In the genomic region with DNA sequence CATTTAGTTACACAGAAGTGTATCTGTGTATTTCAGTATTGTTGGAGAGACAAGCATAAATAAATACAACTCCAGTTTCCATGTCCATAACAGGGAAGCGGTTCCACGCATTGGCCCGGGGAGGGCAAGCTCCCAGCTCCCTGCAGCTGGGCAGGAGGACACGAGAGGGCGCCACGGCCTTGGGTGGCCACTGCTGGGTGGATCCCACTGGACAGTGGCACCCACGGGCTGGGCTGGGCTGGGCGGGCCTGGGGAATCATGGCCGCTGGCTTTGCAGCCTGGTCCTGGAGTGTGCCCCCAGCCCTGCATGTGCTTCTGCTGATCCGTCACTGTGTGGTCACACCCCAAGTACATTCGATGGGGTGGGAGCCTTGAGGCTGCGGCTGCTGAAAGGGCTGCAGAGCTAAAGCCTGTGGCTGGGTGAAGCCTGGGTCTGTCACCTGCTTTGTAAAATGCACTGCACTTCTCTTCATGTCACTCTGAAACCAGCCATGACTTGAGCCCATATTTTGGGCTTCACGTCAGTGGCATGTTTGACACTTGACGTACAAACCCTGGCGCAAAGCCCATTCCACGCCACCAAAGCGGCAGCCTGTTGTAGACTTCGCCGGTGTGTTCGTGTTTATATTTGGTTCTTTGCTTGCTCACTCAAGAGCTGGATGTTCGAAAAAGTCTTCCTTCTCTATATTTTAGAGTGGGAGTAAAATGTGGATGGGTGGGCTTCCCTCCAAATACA, we compare ENCODE assay signal across 26 cellular contexts. TPM values are rescaled to one million over a fixed set of nuclear protein-coding genes. Genes with fewer than 3 reads are reported as not detected.
DNase-seq lines count a peak whose midpoint lies in the region; ATAC-seq, FAIRE-seq and TF ChIP-seq lines count a peak whose summit lies in the region.
"Had no signal": no experiment of that assay in that cellular context is flagged by ENCODE, and none has a peak within 500 bp of the region (broad histone marks: within the 10 kb centered on the region; RNA-seq: fewer than 3 reads in every experiment).

No MANE protein-coding gene starts in this region.

- H3K79me2 ChIP-seq in HepG2 (ENCODE audit: insufficient read depth, low read length) (no peaks in the 10 kb centered on the region), smooth muscle cell (ENCODE audit: low read depth) (no peaks in the 10 kb centered on the region)

- no TSS peak for BruUV-seq in HepG2 (replicated peaks; lab: Mats Ljungman, UMichigan)

- FAIRE-seq in HepG2 (lab: Jason Lieb, UNC), result no peak

- no peaks in the 10 kb centered on the region; the same call in 1 of the 2 replicates for H4K20me1 ChIP-seq in HepG2 (ENCODE audit: insufficient read depth, low read length)
- H4K20me1 ChIP-seq in smooth muscle cell (ENCODE audit: low read depth), result no peaks in the 10 kb centered on the region

- H3K9ac ChIP-seq in HepG2 (ENCODE audit: insufficient read depth, low read depth, low read length) (no peak overlapping the region), smooth muscle cell (ENCODE audit: low read depth) (no peak overlapping the region)
- H3K9ac ChIP-seq: BLaER1 treated with 17β-estradiol and CSF1 and Interleukin-3, amounts not matched to agents 10 nM and 100 nM had no signal

- no peaks in the 10 kb centered on the region for H3K4me1 Mint-ChIP-seq in chondrocyte (ENCODE audit: low read depth)
- H3K4me1 Mint-ChIP-seq: immature natural killer cell had no signal

- in situ Hi-C loops in HepG2 (cut with HindIII; ENCODE audit: extremely low pct_ligation_motif_present, low pct_unique_long_range_greater_than_20kb), result no loop called here

- DNase-seq in HepG2 (ENCODE audit: low spot score), result no peak
- no peak for DNase-seq in right lobe of liver
- DNase-seq in chondrocyte (ENCODE audit: low spot score), result peak; percentile 71
- DNase-seq in lower lobe of right lung, result peak; percentile 76
- DNase-seq in vagina (ENCODE audit: extremely low spot score in 2 of 2), result no peak
- no peak for DNase-seq in smooth muscle cell (lab: John Stamatoyannopoulos, UW; ENCODE audit: unreplicated experiment)
- no peak for DNase-seq in NCI-H1105 treated with DMSO at 0.1 percent for 48 hours (lab: John Stamatoyannopoulos, UW)
- DNase-seq: activated CD4-positive, CD25-positive, alpha-beta regulatory T cell treated with anti-CD3 and anti-CD28 coated beads, Interleukin-2, amount 50 U/mL, for 72 hours; activated naive CD4-positive, alpha-beta T cell treated with anti-CD3 and anti-CD28 coated beads for 36 hours; activated T-cell treated with anti-CD3 and anti-CD28 coated beads, Interleukin-2, amount 50 U/mL, for 72 hours; amygdala; Calu3; immature natural killer cell; mammary epithelial cell; NCI-H1417; NCI-H2107; NCI-H524; nucleus accumbens; retina; stimulated activated CD4-positive, alpha-beta T cell treated with anti-CD3 and anti-CD28 coated beads, Interleukin-15, amount 100 ng/mL, for 24 hours had no signal

- H3K27me3 Mint-ChIP-seq in chondrocyte (ENCODE audit: low read depth), result no peaks in the 10 kb centered on the region

- H3K4me3 Mint-ChIP-seq in chondrocyte (ENCODE audit: unreplicated experiment), result no peak overlapping the region
- H3K4me3 Mint-ChIP-seq: activated naive CD4-positive, alpha-beta T cell treated with anti-CD3 and anti-CD28 coated beads for 36 hours; activated T-cell treated with anti-CD3 and anti-CD28 coated beads, Interleukin-2, amount 50 U/mL, for 72 hours; GM23338; immature natural killer cell had no signal

- no peak for TF ChIP-seq POLR2A in HepG2 (IDR thresholded peaks at IDR 0.05; ENCODE audit: insufficient read depth in 1 of 2, low read depth in 2 of 2, low read length in 2 of 2)
- TF ChIP-seq POLR2A in right lobe of liver (IDR thresholded peaks at IDR 0.05), result no peak
- no peak for TF ChIP-seq POLR2A in vagina (IDR thresholded peaks at IDR 0.05)

- TF ChIP-seq RAD21 in HepG2 (CRISPR knock-in tag; IDR thresholded peaks at IDR 0.05), result peak; percentile 35; the same call in 1 of the 2 replicates

- intact Hi-C loops in HepG2 (cut with micrococcal nuclease; ENCODE audit: unreplicated experiment), result no loop called here
- intact Hi-C loops in right lobe of liver (cut with DNase I), result no loop called here
- intact Hi-C loops in lower lobe of right lung (cut with DNase I), result no loop called here
- intact Hi-C loops in vagina (cut with DNase I), result no loop called here

- WGBS in HepG2 (ENCODE audit: low lambda C conversion rate), result 80% methylated on average over 12 of the region's 21 CpGs
- 73% methylated on average over 8 of the region's 21 CpGs for WGBS in right lobe of liver (ENCODE audit: insufficient coverage, low coverage, low lambda C conversion rate, missing lambda C conversion rate)
- WGBS in smooth muscle cell (ENCODE audit: low lambda C conversion rate), result 87% methylated on average over 19 of the region's 21 CpGs

- peaks cover 7% of the 10 kb centered on the region for H3K36me3 Mint-ChIP-seq in chondrocyte (ENCODE audit: low read depth)

- no peaks in the 10 kb centered on the region for H3K9me3 Mint-ChIP-seq in chondrocyte (ENCODE audit: low read depth)
- H3K9me3 Mint-ChIP-seq: activated naive CD4-positive, alpha-beta T cell treated with anti-CD3 and anti-CD28 coated beads for 36 hours; GM23338; immature natural killer cell had no signal

- H3K36me3 ChIP-seq in HepG2 (replicated peaks in 1 of 2; ENCODE audit: control insufficient read depth in 1 of 2, insufficient read depth in 2 of 2, low read length in 2 of 2) (no peaks in the 10 kb centered on the region), right lobe of liver (no peaks in the 10 kb centered on the region), lower lobe of right lung (peaks cover 9% of the 10 kb centered on the region), vagina (peaks cover 0 to 2% of the 10 kb centered on the region in 2 donors), smooth muscle cell (ENCODE audit: low read depth) (no peaks in the 10 kb centered on the region)
- H3K36me3 ChIP-seq: cardiac muscle cell had no signal

- TF ChIP-seq CTCF in HepG2 (CRISPR knock-in tag; IDR thresholded peaks at IDR 0.05) (peak; percentile 67), right lobe of liver (IDR thresholded peaks at IDR 0.05) (no peak), chondrocyte (IDR thresholded peaks at IDR 0.05) (peak; percentile 21), lower lobe of right lung (IDR thresholded peaks at IDR 0.05) (peak; percentile 13), vagina (IDR thresholded peaks at IDR 0.05) (no peak), smooth muscle cell (IDR thresholded peaks at IDR 0.05; ENCODE audit: borderline replicate concordance, insufficient read depth, poor library complexity, severe bottlenecking) (no peak)

- no peak for TF ChIP-seq EP300 in HepG2 (IDR thresholded peaks at IDR 0.05; ENCODE audit: low read depth in 2 of 2, low read length in 2 of 2)
- no peak for TF ChIP-seq EP300 in HepG2 (CRISPR knock-in tag; IDR thresholded peaks at IDR 0.05; ENCODE audit: borderline replicate concordance)

- CTCF ChIA-PET in HepG2 (lab: Yijun Ruan, JAX; ENCODE audit: low intra/inter-chr PET ratio, low total read pairs), result interaction anchor here (1.2 to 1.9 kb wide), 2 partner anchors 137 to 277 kb away, joined by 4 to 7 read pairs; no protein-coding TSS in a partner anchor

- no peak overlapping the region for H3K27ac ChIP-seq in HepG2 (ENCODE audit: extremely low read length, insufficient read depth, low read length)
- no peak overlapping the region for H3K27ac ChIP-seq in right lobe of liver
- H3K27ac ChIP-seq in lower lobe of right lung, result peak overlapping the region; percentile 49
- H3K27ac ChIP-seq in vagina, result no peak overlapping the region
- no peak overlapping the region for H3K27ac ChIP-seq in smooth muscle cell (ENCODE audit: low read depth)
- H3K27ac ChIP-seq: BLaER1 treated with 17β-estradiol and CSF1 and Interleukin-3, amounts not matched to agents 10 nM and 100 nM; cardiac muscle cell; HL-60 had no signal

- no peak overlapping the region for H3K27ac Mint-ChIP-seq in chondrocyte (ENCODE audit: unreplicated experiment)
- H3K27ac Mint-ChIP-seq: activated naive CD4-positive, alpha-beta T cell treated with anti-CD3 and anti-CD28 coated beads for 36 hours; activated T-cell treated with anti-CD3 and anti-CD28 coated beads, Interleukin-2, amount 50 U/mL, for 72 hours; GM23338 had no signal

- H3K27me3 ChIP-seq in HepG2 (ENCODE audit: control insufficient read depth in 1 of 2, insufficient read depth in 2 of 2, low read length in 2 of 2), result no peaks in the 10 kb centered on the region
- no peaks in the 10 kb centered on the region for H3K27me3 ChIP-seq in right lobe of liver
- H3K27me3 ChIP-seq in lower lobe of right lung (ENCODE audit: low read depth), result no peaks in the 10 kb centered on the region
- H3K27me3 ChIP-seq in vagina, result no peaks in the 10 kb centered on the region
- H3K27me3 ChIP-seq in smooth muscle cell (ENCODE audit: low read depth), result no peaks in the 10 kb centered on the region
- H3K27me3 ChIP-seq: BLaER1 treated with 17β-estradiol and CSF1 and Interleukin-3, amounts not matched to agents 10 nM and 100 nM; cardiac muscle cell; dorsolateral prefrontal cortex had no signal

- H2AFZ ChIP-seq in HepG2 (ENCODE audit: low read length) (no peak overlapping the region), smooth muscle cell (ENCODE audit: low read depth) (no peak overlapping the region)
- H2AFZ ChIP-seq: GM23338 had no signal

- POLR2A ChIA-PET in HepG2 (lab: Yijun Ruan, JAX), result no interaction called here

- H3K4me2 ChIP-seq in HepG2 (ENCODE audit: low read depth, low read length), result no peak overlapping the region
- no peak overlapping the region for H3K4me2 ChIP-seq in smooth muscle cell
- H3K4me2 ChIP-seq: BLaER1 treated with 17β-estradiol and CSF1 and Interleukin-3, amounts not matched to agents 10 nM and 100 nM; GM23338 had no signal

- no peaks in the 10 kb centered on the region for H3K4me1 ChIP-seq in HepG2 (ENCODE audit: insufficient read depth, low read length)
- H3K4me1 ChIP-seq in right lobe of liver, result no peaks in the 10 kb centered on the region
- H3K4me1 ChIP-seq in lower lobe of right lung, result no peaks in the 10 kb centered on the region
- no peaks in the 10 kb centered on the region for H3K4me1 ChIP-seq in vagina
- H3K4me1 ChIP-seq in smooth muscle cell (ENCODE audit: low read depth), result no peaks in the 10 kb centered on the region

- ATAC-seq in HepG2 (peak; percentile 36), right lobe of liver (no peak), lower lobe of right lung (peak; percentile 65 to 78), GM21447 (IDR thresholded peaks at IDR 0.05; ENCODE audit: unreplicated experiment) (no peak)
- ATAC-seq: activated T-cell treated with anti-CD3 and anti-CD28 coated beads, Interleukin-2, amount 50 U/mL, for 72 hours; GM23338 had no signal

- no peaks in the 10 kb centered on the region for H3K9me3 ChIP-seq in HepG2 (ENCODE audit: low read length)
- no peaks in the 10 kb centered on the region for H3K9me3 ChIP-seq in right lobe of liver
- H3K9me3 ChIP-seq in lower lobe of right lung, result no peaks in the 10 kb centered on the region
- no peaks in the 10 kb centered on the region for H3K9me3 ChIP-seq in vagina
- H3K9me3 ChIP-seq in smooth muscle cell (replicated peaks; ENCODE audit: low read depth), result no peaks in the 10 kb centered on the region

- H3F3A ChIP-seq in smooth muscle cell (ENCODE audit: low read depth), result peaks cover 4% of the 10 kb centered on the region

- H3K4me3 ChIP-seq in HepG2 (replicated peaks in 1 of 3; ENCODE audit: insufficient read depth in 1 of 3, low read depth in 2 of 3, low read length in 3 of 3) (no peak overlapping the region), right lobe of liver (no peak overlapping the region), lower lobe of right lung (no peak overlapping the region), vagina (no peak overlapping the region), smooth muscle cell (no peak overlapping the region)
- H3K4me3 ChIP-seq: BLaER1 treated with 17β-estradiol and CSF1 and Interleukin-3, amounts not matched to agents 10 nM and 100 nM; cardiac muscle cell; dorsolateral prefrontal cortex; GM23338 had no signal

RNA-seq across cellular contexts. Expression of gene LRRC27, which starts 27.5 kb away (rescaled TPM):
- total RNA-seq in HepG2 (2016; rRNA removed; fragmentation: Illumina TruSeq; extraction: Trizol) (3.9 and 4.6 TPM in 2 replicates), right lobe of liver (1 to 10 TPM; 2.2 to 5.4 (median 3.2) TPM), chondrocyte (10.2 to 14.4 TPM (median 13.2 TPM) in 3 replicates), lower lobe of right lung (15.5 TPM), vagina (4.9 TPM), smooth muscle cell (6.3 and 7.6 TPM in 2 replicates)
- total RNA-seq in HepG2 (2016; cell fraction: cytosol; rRNA removed; fragmentation: Illumina TruSeq; extraction: Trizol; ENCODE audit: low read depth), result 2.1 and 2.2 TPM in 2 replicates
- 3.2 and 4.3 TPM in 2 replicates for total RNA-seq in HepG2 (2016; cell fraction: insoluble cytoplasmic fraction; rRNA removed; fragmentation: Illumina TruSeq; extraction: Trizol)
- total RNA-seq in HepG2 (2016; cell fraction: membrane; rRNA removed; fragmentation: Illumina TruSeq; extraction: Trizol), result 2.1 and 2.5 TPM in 2 replicates
- 5.9 and 7.5 TPM in 2 replicates for total RNA-seq in HepG2 (2016; cell fraction: nucleus; rRNA removed; fragmentation: Illumina TruSeq; extraction: Trizol)
- polyA plus RNA-seq in HepG2 (2011; rRNA removed) (4.2 and 4.3 TPM in 2 replicates), smooth muscle cell (11.5 and 12.8 TPM in 2 replicates)
- polyA plus RNA-seq in HepG2 (2011; cell fraction: cytosol; rRNA removed), result 1.8 and 1.9 TPM in 2 replicates
- polyA plus RNA-seq in HepG2 (2011; cell fraction: nucleus; rRNA removed), result 14.3 and 14.5 TPM in 2 replicates
- 3.2 and 3.6 TPM in 2 replicates for polyA plus RNA-seq in HepG2 (2012)
- polyA plus RNA-seq in HepG2 (2016; cell fraction: cytosol; fragmentation: Illumina TruSeq; extraction: Trizol; ENCODE audit: low read depth), result 0.82 and 0.88 TPM in 2 replicates
- polyA plus RNA-seq in HepG2 (2016; cell fraction: insoluble cytoplasmic fraction; fragmentation: Illumina TruSeq; extraction: Trizol; ENCODE audit: low read depth), result 3.6 and 4.7 TPM in 2 replicates
- polyA plus RNA-seq in HepG2 (2016; cell fraction: membrane; fragmentation: Illumina TruSeq; extraction: Trizol; ENCODE audit: low read depth), result 2.6 and 2.7 TPM in 2 replicates
- polyA plus RNA-seq in HepG2 (2016; cell fraction: nucleus; fragmentation: Illumina TruSeq; extraction: Trizol; ENCODE audit: insufficient read depth, low read depth), result 11.7 and 14.6 TPM in 2 replicates
- 2.7 and 3.0 TPM in 2 replicates for polyA minus RNA-seq in HepG2 (2011; rRNA and poly(A)+ RNA removed; ENCODE audit: low replicate concordance)
- 0.88 and 1.4 TPM in 2 replicates for polyA minus RNA-seq in HepG2 (2011; cell fraction: cytosol; rRNA and poly(A)+ RNA removed)
- 11.1 and 12.3 TPM in 2 replicates for polyA minus RNA-seq in HepG2 (2011; cell fraction: nucleus; rRNA and poly(A)+ RNA removed)

RNA-seq across cellular contexts. Expression of gene PWWP2B, which starts 37.5 kb away (rescaled TPM):
- 3.5 and 4.7 TPM in 2 replicates for total RNA-seq in HepG2 (2016; rRNA removed; fragmentation: Illumina TruSeq; extraction: Trizol)
- total RNA-seq in HepG2 (2016; cell fraction: cytosol; rRNA removed; fragmentation: Illumina TruSeq; extraction: Trizol; ENCODE audit: low read depth), result 1.3 and 1.8 TPM in 2 replicates
- 3.2 and 5.1 TPM in 2 replicates for total RNA-seq in HepG2 (2016; cell fraction: insoluble cytoplasmic fraction; rRNA removed; fragmentation: Illumina TruSeq; extraction: Trizol)
- total RNA-seq in HepG2 (2016; cell fraction: membrane; rRNA removed; fragmentation: Illumina TruSeq; extraction: Trizol), result 3.2 and 3.7 TPM in 2 replicates
- 2.9 and 3.1 TPM in 2 replicates for total RNA-seq in HepG2 (2016; cell fraction: nucleus; rRNA removed; fragmentation: Illumina TruSeq; extraction: Trizol)
- polyA plus RNA-seq in HepG2 (2011; rRNA removed), result 2.3 and 3.7 TPM in 2 replicates
- 3.1 and 4.4 TPM in 2 replicates for polyA plus RNA-seq in HepG2 (2011; cell fraction: cytosol; rRNA removed)
- polyA plus RNA-seq in HepG2 (2011; cell fraction: nucleus; rRNA removed), result 12.7 and 14.5 TPM in 2 replicates
- polyA plus RNA-seq in HepG2 (2012), result 2.3 and 4.1 TPM in 2 replicates
- polyA plus RNA-seq in HepG2 (2016; cell fraction: cytosol; fragmentation: Illumina TruSeq; extraction: Trizol; ENCODE audit: low read depth), result 1.2 and 1.3 TPM in 2 replicates
- 2.8 and 3.2 TPM in 2 replicates for polyA plus RNA-seq in HepG2 (2016; cell fraction: insoluble cytoplasmic fraction; fragmentation: Illumina TruSeq; extraction: Trizol; ENCODE audit: low read depth)
- 2.2 and 2.3 TPM in 2 replicates for polyA plus RNA-seq in HepG2 (2016; cell fraction: membrane; fragmentation: Illumina TruSeq; extraction: Trizol; ENCODE audit: low read depth)
- 5.4 and 5.6 TPM in 2 replicates for polyA plus RNA-seq in HepG2 (2016; cell fraction: nucleus; fragmentation: Illumina TruSeq; extraction: Trizol; ENCODE audit: insufficient read depth, low read depth)
- 3.9 and 6.3 TPM in 2 replicates for polyA minus RNA-seq in HepG2 (2011; rRNA and poly(A)+ RNA removed; ENCODE audit: low replicate concordance)
- 4.8 and 5.9 TPM in 2 replicates for polyA minus RNA-seq in HepG2 (2011; cell fraction: cytosol; rRNA and poly(A)+ RNA removed)
- polyA minus RNA-seq in HepG2 (2011; cell fraction: nucleus; rRNA and poly(A)+ RNA removed), result 2.7 and 3.5 TPM in 2 replicates
- total RNA-seq in right lobe of liver, result 10 to 100 TPM in 1 of 6 experiments, 1 to 10 TPM in 5; 3.0 to 12.2 (median 5.1) TPM
- 9.9 to 13.9 TPM (median 13.2 TPM) in 3 replicates for total RNA-seq in chondrocyte
- total RNA-seq in lower lobe of right lung, result 25.2 TPM
- 14.7 TPM for total RNA-seq in vagina
- 6.9 and 13.2 TPM in 2 replicates for total RNA-seq in smooth muscle cell
- polyA plus RNA-seq in smooth muscle cell, result 8.3 and 9.3 TPM in 2 replicates

RNA-seq across cellular contexts. Expression of gene STK32C, which starts 51.7 kb away (rescaled TPM):
- total RNA-seq in HepG2 (2016; rRNA removed; fragmentation: Illumina TruSeq; extraction: Trizol) (18.9 and 19.4 TPM in 2 replicates), right lobe of liver (1 to 10 TPM; 1.6 to 3.5 (median 2.1) TPM), chondrocyte (15.8 to 17.9 TPM (median 17.2 TPM) in 3 replicates), lower lobe of right lung (14.1 TPM), vagina (4.7 TPM), smooth muscle cell (1.4 and 2.3 TPM in 2 replicates)
- 6.4 and 9.0 TPM in 2 replicates for total RNA-seq in HepG2 (2016; cell fraction: cytosol; rRNA removed; fragmentation: Illumina TruSeq; extraction: Trizol; ENCODE audit: low read depth)
- total RNA-seq in HepG2 (2016; cell fraction: insoluble cytoplasmic fraction; rRNA removed; fragmentation: Illumina TruSeq; extraction: Trizol), result 18.5 and 19.3 TPM in 2 replicates
- 13.9 and 14.9 TPM in 2 replicates for total RNA-seq in HepG2 (2016; cell fraction: membrane; rRNA removed; fragmentation: Illumina TruSeq; extraction: Trizol)
- 8.4 and 10.8 TPM in 2 replicates for total RNA-seq in HepG2 (2016; cell fraction: nucleus; rRNA removed; fragmentation: Illumina TruSeq; extraction: Trizol)
- polyA plus RNA-seq in HepG2 (2011; rRNA removed) (9.9 and 10.9 TPM in 2 replicates), smooth muscle cell (9.2 and 13.2 TPM in 2 replicates)
- polyA plus RNA-seq in HepG2 (2011; cell fraction: cytosol; rRNA removed), result 7.4 and 11.6 TPM in 2 replicates
- polyA plus RNA-seq in HepG2 (2011; cell fraction: nucleus; rRNA removed), result 13.7 and 17.7 TPM in 2 replicates
- polyA plus RNA-seq in HepG2 (2012), result 12.0 and 12.5 TPM in 2 replicates
- polyA plus RNA-seq in HepG2 (2016; cell fraction: cytosol; fragmentation: Illumina TruSeq; extraction: Trizol; ENCODE audit: low read depth), result 9.3 and 10.8 TPM in 2 replicates
- 19.9 and 20.6 TPM in 2 replicates for polyA plus RNA-seq in HepG2 (2016; cell fraction: insoluble cytoplasmic fraction; fragmentation: Illumina TruSeq; extraction: Trizol; ENCODE audit: low read depth)
- polyA plus RNA-seq in HepG2 (2016; cell fraction: membrane; fragmentation: Illumina TruSeq; extraction: Trizol; ENCODE audit: low read depth), result 11.2 and 12.1 TPM in 2 replicates
- 19.7 and 20.0 TPM in 2 replicates for polyA plus RNA-seq in HepG2 (2016; cell fraction: nucleus; fragmentation: Illumina TruSeq; extraction: Trizol; ENCODE audit: insufficient read depth, low read depth)
- 10.2 and 30.6 TPM in 2 replicates for polyA minus RNA-seq in HepG2 (2011; rRNA and poly(A)+ RNA removed; ENCODE audit: low replicate concordance)
- 4.4 and 5.4 TPM in 2 replicates for polyA minus RNA-seq in HepG2 (2011; cell fraction: cytosol; rRNA and poly(A)+ RNA removed)
- polyA minus RNA-seq in HepG2 (2011; cell fraction: nucleus; rRNA and poly(A)+ RNA removed), result 6.1 and 7.1 TPM in 2 replicates

Comparison
In these comparisons a context has a peak if more than half of its experiments do, and no peak if none do; other contexts are left out.
1. ATAC-seq: peak in HepG2 (single experiment) and lower lobe of right lung (2 of 2); none in right lobe of liver (0 of 4) and GM21447 (single experiment).
2. CTCF ChIP-seq: peak in HepG2 (single experiment), chondrocyte (single experiment) and lower lobe of right lung (single experiment); none in right lobe of liver (0 of 4), vagina (0 of 3) and smooth muscle cell (single experiment).
3. DNase-seq: peak in chondrocyte (single experiment) and lower lobe of right lung (single experiment); none in HepG2 (single experiment), right lobe of liver (0 of 3), vagina (0 of 2), smooth muscle cell (single experiment) and NCI-H1105 treated with DMSO at 0.1 percent for 48 hours (single experiment).